22 cellular contexts compared by ENCODE assay signal in genomic region chr6:144781836-144782235, GRCh38.
DNase-seq lines count a peak whose midpoint lies in the region; ATAC-seq, FAIRE-seq and TF ChIP-seq lines count a peak whose summit lies in the region.
"Had no signal": no experiment of that assay in that cellular context is flagged by ENCODE, and none has a peak within 500 bp of the region (broad histone marks: within the 10 kb centered on the region; RNA-seq: fewer than 3 reads in every experiment).

No MANE protein-coding gene starts in this region.

- peak overlapping the region in 4 of 6 donors; percentile 7 to 45 (median 34) for H3K27ac Mint-ChIP-seq in immature natural killer cell
- peak overlapping the region; percentile 37 for H3K27ac Mint-ChIP-seq in stimulated activated effector memory CD8-positive, alpha-beta T cell treated with anti-CD3 and anti-CD28 coated beads, Interleukin-12 subunit alpha, Interleukin-12 subunit beta, amount 100 ng/mL, for 72 hours
- H3K27ac Mint-ChIP-seq: B cell, HFFc6, IgD-negative memory B cell had no signal

- H3K27me3 Mint-ChIP-seq in immature natural killer cell (ENCODE audit: low read depth in 3 of 3): peaks cover 2 to 6% (median 4%) of the 10 kb centered on the region in 3 donors
- H3K27me3 Mint-ChIP-seq: B cell; CD8-positive, alpha-beta memory T cell; IgD-negative memory B cell had no signal

- CTCF ChIA-PET in HepG2 (lab: Yijun Ruan, JAX; ENCODE audit: low intra/inter-chr PET ratio, low total read pairs): no interaction called here

- no peaks in the 10 kb centered on the region for H3K79me2 ChIP-seq in HepG2 (ENCODE audit: insufficient read depth, low read length)

- no peak overlapping the region for H2AFZ ChIP-seq in HepG2 (ENCODE audit: low read length)

- H3K27ac ChIP-seq in foreskin keratinocyte: no peak overlapping the region
- no peak overlapping the region for H3K27ac ChIP-seq in HepG2 (ENCODE audit: extremely low read length, insufficient read depth, low read length)
- H3K27ac ChIP-seq: 22Rv1; BLaER1 treated with 17β-estradiol and CSF1 and Interleukin-3, amounts not matched to agents 10 nM and 100 nM had no signal

- peak; percentile 7 for DNase-seq in AG10803 (ENCODE audit: low read depth)
- peak; percentile 4 for DNase-seq in amniotic epithelial cell (ENCODE audit: low read depth)
- no peak for DNase-seq in immature natural killer cell
- no peak for DNase-seq in stimulated activated effector memory CD8-positive, alpha-beta T cell treated with anti-CD3 and anti-CD28 coated beads, Interleukin-12 subunit alpha, Interleukin-12 subunit beta, amount 100 ng/mL, for 72 hours (ENCODE audit: low spot score in 2 of 2)
- DNase-seq in foreskin keratinocyte: no peak
- DNase-seq in HepG2 (ENCODE audit: low spot score): no peak
- DNase-seq: Caco-2; CD8-positive, alpha-beta memory T cell; GOT3; H7; HFFc6 had no signal

- ATAC-seq in stimulated activated effector memory CD8-positive, alpha-beta T cell treated with anti-CD3 and anti-CD28 coated beads, Interleukin-12 subunit alpha, Interleukin-12 subunit beta, amount 100 ng/mL, for 72 hours: no peak
- ATAC-seq in foreskin keratinocyte (no peak), esophagus mucosa (no peak), HepG2 (no peak), GM18505 (IDR thresholded peaks at IDR 0.05; ENCODE audit: unreplicated experiment) (no peak)
- ATAC-seq: HCT116 had no signal

- TF ChIP-seq CTCF in AG10803 (conservative IDR thresholded peaks at IDR 0.05; ENCODE audit: low read length) (no peak), foreskin keratinocyte (conservative IDR thresholded peaks at IDR 0.05) (no peak), HepG2 (CRISPR knock-in tag; IDR thresholded peaks at IDR 0.05) (no peak)

- H3K9ac ChIP-seq in HepG2 (ENCODE audit: insufficient read depth, low read depth, low read length): no peak overlapping the region
- H3K9ac ChIP-seq: BLaER1 treated with 17β-estradiol and CSF1 and Interleukin-3, amounts not matched to agents 10 nM and 100 nM had no signal

- intact Hi-C loops in HepG2 (cut with micrococcal nuclease; ENCODE audit: unreplicated experiment): no loop called here

- H3K27me3 ChIP-seq in foreskin keratinocyte: no peaks in the 10 kb centered on the region
- no peaks in the 10 kb centered on the region for H3K27me3 ChIP-seq in HepG2 (ENCODE audit: control insufficient read depth in 1 of 2, insufficient read depth in 2 of 2, low read length in 2 of 2)
- H3K27me3 ChIP-seq: BLaER1 treated with 17β-estradiol and CSF1 and Interleukin-3, amounts not matched to agents 10 nM and 100 nM had no signal

- H3K4me3 Mint-ChIP-seq in immature natural killer cell: no peak overlapping the region
- H3K4me3 Mint-ChIP-seq in stimulated activated effector memory CD8-positive, alpha-beta T cell treated with anti-CD3 and anti-CD28 coated beads, Interleukin-12 subunit alpha, Interleukin-12 subunit beta, amount 100 ng/mL, for 72 hours: no peak overlapping the region
- H3K4me3 Mint-ChIP-seq: B cell; CD8-positive, alpha-beta memory T cell; HFFc6; IgD-negative memory B cell had no signal

- H3K4me1 Mint-ChIP-seq in immature natural killer cell: peaks cover 16 to 47% of the 10 kb centered on the region in 2 donors
- peaks cover 32% of the 10 kb centered on the region for H3K4me1 Mint-ChIP-seq in stimulated activated effector memory CD8-positive, alpha-beta T cell treated with anti-CD3 and anti-CD28 coated beads, Interleukin-12 subunit alpha, Interleukin-12 subunit beta, amount 100 ng/mL, for 72 hours
- H3K4me1 Mint-ChIP-seq: B cell had no signal

- H3K36me3 ChIP-seq in HepG2 (replicated peaks in 1 of 2; ENCODE audit: control insufficient read depth in 1 of 2, insufficient read depth in 2 of 2, low read length in 2 of 2): peaks cover 12 to 35% of the 10 kb centered on the region in 2 experiments; a peak in 4 of 5 replicates

- in situ Hi-C loops in HepG2 (cut with HindIII; ENCODE audit: extremely low pct_ligation_motif_present, low pct_unique_long_range_greater_than_20kb): no loop called here

- no peak for TF ChIP-seq RAD21 in HepG2 (CRISPR knock-in tag; IDR thresholded peaks at IDR 0.05)

- H3K4me3 ChIP-seq in AG10803 (ENCODE audit: low read length) (no peak overlapping the region), HepG2 (replicated peaks in 1 of 3; ENCODE audit: insufficient read depth in 1 of 3, low read depth in 2 of 3, low read length in 3 of 3) (no peak overlapping the region)
- H3K4me3 ChIP-seq: BLaER1 treated with 17β-estradiol and CSF1 and Interleukin-3, amounts not matched to agents 10 nM and 100 nM had no signal

- 98% methylated on average over 3 of the region's 3 CpGs for WGBS in HepG2 (ENCODE audit: low lambda C conversion rate)

- no peaks in the 10 kb centered on the region for H3K9me3 Mint-ChIP-seq in immature natural killer cell
- no peaks in the 10 kb centered on the region for H3K9me3 Mint-ChIP-seq in stimulated activated effector memory CD8-positive, alpha-beta T cell treated with anti-CD3 and anti-CD28 coated beads, Interleukin-12 subunit alpha, Interleukin-12 subunit beta, amount 100 ng/mL, for 72 hours
- H3K9me3 Mint-ChIP-seq: CD8-positive, alpha-beta memory T cell; HFFc6; IgD-negative memory B cell had no signal

- H3K9me3 ChIP-seq in HepG2 (ENCODE audit: low read length): no peaks in the 10 kb centered on the region
- H3K9me3 ChIP-seq: BLaER1 treated with 17β-estradiol and CSF1 and Interleukin-3, amounts not matched to agents 10 nM and 100 nM; Caco-2 had no signal

- H3K4me1 ChIP-seq in foreskin keratinocyte: no peaks in the 10 kb centered on the region
- peaks cover 8% of the 10 kb centered on the region for H3K4me1 ChIP-seq in HepG2 (ENCODE audit: insufficient read depth, low read length)
- H3K4me1 ChIP-seq: BLaER1 treated with 17β-estradiol and CSF1 and Interleukin-3, amounts not matched to agents 10 nM and 100 nM; Caco-2 had no signal

- H4K20me1 ChIP-seq in HepG2 (ENCODE audit: insufficient read depth, low read length): no peaks in the 10 kb centered on the region
- H4K20me1 ChIP-seq: BLaER1 treated with 17β-estradiol and CSF1 and Interleukin-3, amounts not matched to agents 10 nM and 100 nM had no signal

- TF ChIP-seq POLR2A in HepG2 (IDR thresholded peaks at IDR 0.05; ENCODE audit: insufficient read depth in 1 of 2, low read depth in 2 of 2, low read length in 2 of 2) (no peak), GM18505 (IDR thresholded peaks at IDR 0.05; ENCODE audit: borderline replicate concordance, extremely low read depth, insufficient read depth, insufficient read length) (no peak)

- no TSS peak for BruUV-seq in HepG2 (replicated peaks; lab: Mats Ljungman, UMichigan)

- H3K4me2 ChIP-seq in HepG2 (ENCODE audit: low read depth, low read length): no peak overlapping the region
- H3K4me2 ChIP-seq: BLaER1 treated with 17β-estradiol and CSF1 and Interleukin-3, amounts not matched to agents 10 nM and 100 nM had no signal

- FAIRE-seq in HepG2 (lab: Jason Lieb, UNC): no peak
- FAIRE-seq: D721Med, G401.6, GM12891, HTR-8/SVneo had no signal

- H3K36me3 Mint-ChIP-seq in immature natural killer cell: peaks cover 0 to 20% (median 11%) of the 10 kb centered on the region in 3 donors
- peaks cover 12% of the 10 kb centered on the region for H3K36me3 Mint-ChIP-seq in stimulated activated effector memory CD8-positive, alpha-beta T cell treated with anti-CD3 and anti-CD28 coated beads, Interleukin-12 subunit alpha, Interleukin-12 subunit beta, amount 100 ng/mL, for 72 hours

- POLR2A ChIA-PET in HepG2 (lab: Yijun Ruan, JAX): no interaction called here

- TF ChIP-seq EP300 in HepG2 (IDR thresholded peaks at IDR 0.05; ENCODE audit: low read depth in 2 of 2, low read length in 2 of 2) (no peak), HepG2 (CRISPR knock-in tag; IDR thresholded peaks at IDR 0.05; ENCODE audit: borderline replicate concordance) (no peak)

TF ChIP-seq in HepG2, 621 proteins besides CTCF, POLR2A, EP300 and RAD21:
- TF ChIP-seq MXD4 (CRISPR knock-in tag; IDR thresholded peaks at IDR 0.05) (no peak), ZNF136 (CRISPR knock-in tag; IDR thresholded peaks at IDR 0.05; ENCODE audit: low read depth) (no peak), NRL (CRISPR knock-in tag; IDR thresholded peaks at IDR 0.05; ENCODE audit: borderline replicate concordance) (no peak), IKZF4 (CRISPR knock-in tag; IDR thresholded peaks at IDR 0.05; ENCODE audit: borderline replicate concordance, low read depth, not compliant biosample characterization) (no peak), NFKBIZ (CRISPR knock-in tag; IDR thresholded peaks at IDR 0.05) (no peak), PHF5A (CRISPR knock-in tag; IDR thresholded peaks at IDR 0.05; ENCODE audit: low read depth, unreplicated experiment) (no peak), ZNF432 (CRISPR knock-in tag; IDR thresholded peaks at IDR 0.05; ENCODE audit: borderline replicate concordance) (no peak), ZNF143 (CRISPR knock-in tag; IDR thresholded peaks at IDR 0.05) (no peak), HDAC2 (CRISPR knock-in tag; IDR thresholded peaks at IDR 0.05) (no peak), GFI1 (CRISPR knock-in tag; IDR thresholded peaks at IDR 0.05; ENCODE audit: borderline replicate concordance) (no peak), ZNF567 (CRISPR knock-in tag; IDR thresholded peaks at IDR 0.05; ENCODE audit: borderline replicate concordance) (no peak), SNAI1 (CRISPR knock-in tag; IDR thresholded peaks at IDR 0.05; ENCODE audit: borderline replicate concordance) (no peak), U2AF2 (IDR thresholded peaks at IDR 0.05; ENCODE audit: low read depth, low read length) (no peak)

Comparison
In these comparisons a context has a peak if more than half of its experiments do, and no peak if none do; other contexts are left out.
1. DNase-seq: peak in AG10803 (single experiment) and amniotic epithelial cell (single experiment); none in immature natural killer cell (0 of 3), stimulated activated effector memory CD8-positive, alpha-beta T cell treated with anti-CD3 and anti-CD28 coated beads, Interleukin-12 subunit alpha, Interleukin-12 subunit beta, amount 100 ng/mL, for 72 hours (0 of 2), foreskin keratinocyte (0 of 2) and HepG2 (single experiment).